8 cellular contexts compared by ENCODE assay signal in genomic region chr1:156021087-156021416, GRCh38. TPM values are rescaled to one million over a fixed set of nuclear protein-coding genes. Genes with fewer than 3 reads are reported as not detected.
DNase-seq lines count a peak whose midpoint lies in the region; ATAC-seq, FAIRE-seq and TF ChIP-seq lines count a peak whose summit lies in the region.

No MANE protein-coding gene starts in this region.

- BruUV-seq in K562 (replicated peaks; lab: Mats Ljungman, UMichigan) = no TSS peak

- no peaks in the 10 kb centered on the region for H3K9me3 ChIP-seq in cardiac muscle cell (ENCODE audit: low read depth)
- no peaks in the 10 kb centered on the region for H3K9me3 ChIP-seq in K562 (replicated peaks; ENCODE audit: control insufficient read depth, insufficient read depth, low read depth, low read length)
- no peaks in the 10 kb centered on the region for H3K9me3 ChIP-seq in mesodermal cell (ENCODE audit: control insufficient read depth, low read length)
- no peaks in the 10 kb centered on the region for H3K9me3 ChIP-seq in upper lobe of right lung

- no peaks in the 10 kb centered on the region for H3K9me1 ChIP-seq in K562 (ENCODE audit: control insufficient read depth, insufficient read depth, low read length)

- intact Hi-C loops in cardiac septum (cut with DNase I) (loop anchor here (2.0 kb wide), 1 partner anchor 34 kb away; the partner anchor contains the start of gene LAMTOR2), K562 (cut with micrococcal nuclease) (no loop called here), upper lobe of right lung (cut with DNase I) (no loop called here)

- H4K20me1 ChIP-seq in K562 (replicated peaks; ENCODE audit: control insufficient read depth, insufficient read depth, low read length) = no peaks in the 10 kb centered on the region

- no peak; the same call in 1 of the 2 replicates for TF ChIP-seq POLR2A in K562 (conservative IDR thresholded peaks at IDR 0.05)

- ATAC-seq in K562 (no peak), upper lobe of right lung (no peak)

- peak overlapping the region; percentile 96 for H2AFZ ChIP-seq in K562 (ENCODE audit: low read depth, low read length)

- no peak for DNase-seq in cardiac muscle cell (ENCODE audit: low read depth in 1 of 2, low spot score in 1 of 2)
- no peak for DNase-seq in cardiac septum (ENCODE audit: low spot score)
- peak in 1 of 4 experiments; percentile 10 for DNase-seq in K562 (ENCODE audit: extremely low read depth in 1 of 4, low spot score in 3 of 4)
- no peak for DNase-seq in upper lobe of right lung
- DNase-seq in NCI-H2081 treated with DMSO at 0.1 percent for 48 hours (lab: John Stamatoyannopoulos, UW) = no peak
- DNase-seq in NCI-H1105 (lab: John Stamatoyannopoulos, UW) = no peak
- no peak for DNase-seq in DMS153 (lab: John Stamatoyannopoulos, UW)

- CTCF ChIA-PET in K562 (lab: Yijun Ruan, JAX; ENCODE audit: low intra/inter-chr PET ratio) = no interaction called here

- no peak for FAIRE-seq in K562 (lab: Jason Lieb, UNC)

- no peak for TF ChIP-seq CTCF in cardiac muscle cell (IDR thresholded peaks at IDR 0.05; ENCODE audit: low read depth, low read length)
- no peak for TF ChIP-seq CTCF in K562 (IDR thresholded peaks at IDR 0.05 in 2 of 3, conservative IDR thresholded peaks at IDR 0.05 in 1 of 3; ENCODE audit: insufficient read depth in 2 of 3, low read depth in 1 of 3, low read length in 3 of 3)
- no peak for TF ChIP-seq CTCF in upper lobe of right lung (IDR thresholded peaks at IDR 0.05)

- no peaks in the 10 kb centered on the region for H3K27me3 ChIP-seq in cardiac muscle cell
- no peaks in the 10 kb centered on the region for H3K27me3 ChIP-seq in K562 (ENCODE audit: control insufficient read depth in 2 of 2, insufficient read depth in 2 of 2, low read length in 2 of 2)
- H3K27me3 ChIP-seq in upper lobe of right lung = no peaks in the 10 kb centered on the region

- H3K9ac ChIP-seq in K562 (ENCODE audit: insufficient read depth in 1 of 2, low read depth in 2 of 2, low read length in 2 of 2) = peak overlapping the region; percentile 78 to 93; a peak in 3 of 4 replicates

- H3K27ac ChIP-seq in cardiac muscle cell = no peak overlapping the region
- H3K27ac ChIP-seq in K562 (ENCODE audit: extremely low read depth, low read depth, low read length) = peak overlapping the region; percentile 47
- H3K27ac ChIP-seq in mesodermal cell (ENCODE audit: low read depth, low read length, severe bottlenecking) = no peak overlapping the region
- peak overlapping the region; percentile 93 for H3K27ac ChIP-seq in upper lobe of right lung

- H3K36me3 ChIP-seq in cardiac muscle cell (peaks cover 9% of the 10 kb centered on the region), K562 (ENCODE audit: control insufficient read depth, insufficient read depth, low read length) (peaks cover 34% of the 10 kb centered on the region; the same call in 2 of the 3 replicates), mesodermal cell (ENCODE audit: control insufficient read depth, insufficient read depth, low read length) (peaks cover 39% of the 10 kb centered on the region), upper lobe of right lung (peaks cover 35% of the 10 kb centered on the region)

- H3K79me2 ChIP-seq in K562 (ENCODE audit: control insufficient read depth, insufficient read depth, low read length) = peaks cover 26% of the 10 kb centered on the region

- 4% methylated on average over 5 of the region's 5 CpGs for WGBS in K562 (ENCODE audit: insufficient coverage, low coverage, missing lambda C conversion rate)
- 9 to 25% methylated on average over 4 to 5 of the region's 5 CpGs for WGBS in mesodermal cell (ENCODE audit: insufficient coverage in 2 of 2), 2 experiments

- TF ChIP-seq RAD21 in K562 (CRISPR knock-in tag; conservative IDR thresholded peaks at IDR 0.05 in 1 of 2, IDR thresholded peaks at IDR 0.05 in 1 of 2) = no peak

- in situ Hi-C loops in K562 (cut with MboI) = no loop called here

- TF ChIP-seq EP300 in K562 (IDR thresholded peaks at IDR 0.05; ENCODE audit: low read length) = no peak

- H3K4me3 ChIP-seq in cardiac muscle cell = peak overlapping the region; percentile 80
- H3K4me3 ChIP-seq in K562 = peak overlapping the region; percentile 72
- peak overlapping the region; percentile 67 for H3K4me3 ChIP-seq in mesodermal cell (ENCODE audit: extremely low read depth, insufficient read depth, low read length, poor library complexity, severe bottlenecking)
- H3K4me3 ChIP-seq in upper lobe of right lung = peak overlapping the region; percentile 95

- peak overlapping the region; percentile 89 for H3K4me2 ChIP-seq in K562 (ENCODE audit: insufficient read depth, low read length)

- POLR2A ChIA-PET in K562 (lab: Yijun Ruan, JAX) = interaction anchor here (0.6 to 1.6 kb wide), 11 partner anchors 7 to 474 kb away, joined by 3 to 10 read pairs (median 3); partner anchors contain the start of genes GLMP and KHDC4

- H3K4me1 ChIP-seq in cardiac muscle cell (ENCODE audit: low read depth) (peaks cover 9% of the 10 kb centered on the region), K562 (replicated peaks in 1 of 2; ENCODE audit: control insufficient read depth in 2 of 2, insufficient read depth in 2 of 2, low read length in 2 of 2) (peaks cover 10% of the 10 kb centered on the region in 2 experiments; a peak in 4 of 5 replicates), mesodermal cell (ENCODE audit: control insufficient read depth, insufficient read depth, low read length, poor library complexity, severe bottlenecking) (peaks cover 8% of the 10 kb centered on the region), upper lobe of right lung (peaks cover 18% of the 10 kb centered on the region)

RNA-seq across cellular contexts. Expression of gene SSR2, which starts 0.3 kb away (rescaled TPM):
- total RNA-seq in cardiac muscle cell = 119 and 198 TPM in 2 replicates
- polyA plus RNA-seq in cardiac muscle cell = 174 and 188 TPM in 2 replicates
- total RNA-seq in cardiac septum = 81.2 TPM
- total RNA-seq in K562 (2011; cell fraction: chromatin; rRNA removed; ENCODE audit: low replicate concordance) = 135 and 263 TPM in 2 replicates
- 381 and 406 TPM in 2 replicates for total RNA-seq in K562 (2011; cell fraction: nucleolus; rRNA removed)
- total RNA-seq in K562 (2011; cell fraction: nucleoplasm; rRNA removed) = 336 and 340 TPM in 2 replicates
- total RNA-seq in K562 (2014; rRNA removed) = 161 and 196 TPM in 2 replicates
- total RNA-seq in K562 (2014; rRNA removed; fragmentation: Illumina TruSeq; extraction: Trizol) = 211 and 214 TPM in 2 replicates
- 228 TPM in 2 replicates for total RNA-seq in K562 (2015; rRNA removed; fragmentation: Illumina TruSeq; extraction: Trizol)
- total RNA-seq in K562 (2021) = 167 and 183 TPM in 2 replicates
- 411 and 494 TPM in 2 replicates for polyA plus RNA-seq in K562 (2011; rRNA removed)
- polyA plus RNA-seq in K562 (2011; cell fraction: cytosol; rRNA removed) = 526 and 973 TPM in 2 replicates
- polyA plus RNA-seq in K562 (2011; cell fraction: nucleus; rRNA removed) = 138 and 218 TPM in 2 replicates
- polyA plus RNA-seq in K562 (2012) = 186 and 526 TPM in 2 replicates
- 350 and 402 TPM in 2 replicates for polyA plus RNA-seq in K562 (2014; fragmentation: Illumina TruSeq; extraction: Trizol)
- polyA plus RNA-seq in K562 (2014; fragmentation: Nextera tagmentation; extraction: Ambion mirVana) = 100 to 1,000 TPM; 370 to 392 TPM
- 240 and 277 TPM in 2 replicates for polyA plus RNA-seq in K562 (2014; rRNA removed)
- 232 and 241 TPM in 2 replicates for polyA minus RNA-seq in K562 (2011; rRNA and poly(A)+ RNA removed)
- polyA minus RNA-seq in K562 (2011; cell fraction: cytosol; rRNA and poly(A)+ RNA removed) = 105 and 113 TPM in 2 replicates
- 23.0 and 51.5 TPM in 2 replicates for polyA minus RNA-seq in K562 (2011; cell fraction: nucleus; rRNA and poly(A)+ RNA removed)
- 466 TPM for polyA plus RNA-seq in mesodermal cell (2013, experiment 1 of 2)
- 390 TPM for polyA plus RNA-seq in mesodermal cell (2013, experiment 2 of 2)
- total RNA-seq in upper lobe of right lung = 231 TPM

RNA-seq across cellular contexts. Expression of gene UBQLN4, which starts 32.5 kb away (rescaled TPM):
- total RNA-seq in cardiac muscle cell = 43.1 and 51.0 TPM in 2 replicates
- polyA plus RNA-seq in cardiac muscle cell = 29.2 and 38.5 TPM in 2 replicates
- 26.3 TPM for total RNA-seq in cardiac septum
- 61.1 and 123 TPM in 2 replicates for total RNA-seq in K562 (2011; cell fraction: chromatin; rRNA removed; ENCODE audit: low replicate concordance)
- 50.0 and 64.5 TPM in 2 replicates for total RNA-seq in K562 (2011; cell fraction: nucleolus; rRNA removed)
- total RNA-seq in K562 (2011; cell fraction: nucleoplasm; rRNA removed) = 60.2 and 75.3 TPM in 2 replicates
- total RNA-seq in K562 (2014; rRNA removed) = 35.1 and 38.1 TPM in 2 replicates
- total RNA-seq in K562 (2014; rRNA removed; fragmentation: Illumina TruSeq; extraction: Trizol) = 28.9 TPM in 2 replicates
- 35.8 and 37.0 TPM in 2 replicates for total RNA-seq in K562 (2015; rRNA removed; fragmentation: Illumina TruSeq; extraction: Trizol)
- 59.0 and 61.3 TPM in 2 replicates for total RNA-seq in K562 (2021)
- 65.5 and 66.5 TPM in 2 replicates for polyA plus RNA-seq in K562 (2011; rRNA removed)
- polyA plus RNA-seq in K562 (2011; cell fraction: cytosol; rRNA removed) = 70.3 and 86.6 TPM in 2 replicates
- 113 and 152 TPM in 2 replicates for polyA plus RNA-seq in K562 (2011; cell fraction: nucleus; rRNA removed)
- 42.0 and 54.4 TPM in 2 replicates for polyA plus RNA-seq in K562 (2012)
- polyA plus RNA-seq in K562 (2014; fragmentation: Illumina TruSeq; extraction: Trizol) = 60.1 and 60.6 TPM in 2 replicates
- polyA plus RNA-seq in K562 (2014; fragmentation: Nextera tagmentation; extraction: Ambion mirVana) = 10 to 100 TPM; 13.5 to 31.2 TPM
- 55.2 and 57.7 TPM in 2 replicates for polyA plus RNA-seq in K562 (2014; rRNA removed)
- 46.3 and 64.9 TPM in 2 replicates for polyA minus RNA-seq in K562 (2011; rRNA and poly(A)+ RNA removed)
- 42.7 and 42.8 TPM in 2 replicates for polyA minus RNA-seq in K562 (2011; cell fraction: cytosol; rRNA and poly(A)+ RNA removed)
- polyA minus RNA-seq in K562 (2011; cell fraction: nucleus; rRNA and poly(A)+ RNA removed) = 24.6 and 31.0 TPM in 2 replicates
- polyA plus RNA-seq in mesodermal cell (2013, experiment 1 of 2) = 49.2 TPM
- polyA plus RNA-seq in mesodermal cell (2013, experiment 2 of 2) = 41.5 TPM
- 37.0 TPM for total RNA-seq in upper lobe of right lung

RNA-seq across cellular contexts. Expression of gene LAMTOR2, which starts 33.5 kb away (rescaled TPM):
- total RNA-seq in cardiac muscle cell = 75.5 and 116 TPM in 2 replicates
- polyA plus RNA-seq in cardiac muscle cell = 199 and 208 TPM in 2 replicates
- total RNA-seq in cardiac septum = 49.8 TPM
- total RNA-seq in K562 (2011; cell fraction: chromatin; rRNA removed; ENCODE audit: low replicate concordance) = 9.0 and 18.3 TPM in 2 replicates
- 19.3 and 22.5 TPM in 2 replicates for total RNA-seq in K562 (2011; cell fraction: nucleolus; rRNA removed)
- 16.0 and 16.2 TPM in 2 replicates for total RNA-seq in K562 (2011; cell fraction: nucleoplasm; rRNA removed)
- total RNA-seq in K562 (2014; rRNA removed) = 92.7 and 98.7 TPM in 2 replicates
- 28.6 and 43.2 TPM in 2 replicates for total RNA-seq in K562 (2014; rRNA removed; fragmentation: Illumina TruSeq; extraction: Trizol)
- 69.3 and 74.6 TPM in 2 replicates for total RNA-seq in K562 (2015; rRNA removed; fragmentation: Illumina TruSeq; extraction: Trizol)
- 59.2 and 66.6 TPM in 2 replicates for total RNA-seq in K562 (2021)
- 39.0 and 62.8 TPM in 2 replicates for polyA plus RNA-seq in K562 (2011; rRNA removed)
- 100 and 125 TPM in 2 replicates for polyA plus RNA-seq in K562 (2011; cell fraction: cytosol; rRNA removed)
- polyA plus RNA-seq in K562 (2011; cell fraction: nucleus; rRNA removed) = 37.5 and 38.3 TPM in 2 replicates
- 84.9 and 94.8 TPM in 2 replicates for polyA plus RNA-seq in K562 (2012)
- polyA plus RNA-seq in K562 (2014; fragmentation: Illumina TruSeq; extraction: Trizol) = 64.0 and 81.6 TPM in 2 replicates
- 100 to 1,000 TPM; 157 to 161 TPM for polyA plus RNA-seq in K562 (2014; fragmentation: Nextera tagmentation; extraction: Ambion mirVana)
- 88.8 and 91.0 TPM in 2 replicates for polyA plus RNA-seq in K562 (2014; rRNA removed)
- 19.4 and 21.7 TPM in 2 replicates for polyA minus RNA-seq in K562 (2011; rRNA and poly(A)+ RNA removed)
- polyA minus RNA-seq in K562 (2011; cell fraction: cytosol; rRNA and poly(A)+ RNA removed) = 15.4 and 23.8 TPM in 2 replicates
- 9.3 and 18.7 TPM in 2 replicates for polyA minus RNA-seq in K562 (2011; cell fraction: nucleus; rRNA and poly(A)+ RNA removed)
- 87.0 TPM for polyA plus RNA-seq in mesodermal cell (2013, experiment 1 of 2)
- 84.4 TPM for polyA plus RNA-seq in mesodermal cell (2013, experiment 2 of 2)
- total RNA-seq in upper lobe of right lung = 49.7 TPM

RNA-seq across cellular contexts. Expression of gene RAB25, which starts 39.9 kb away (rescaled TPM):
- total RNA-seq in cardiac muscle cell (1.6 and 3.1 TPM in 2 replicates), cardiac septum (not detected), K562 (2014; rRNA removed) (not detected in 2 replicates), K562 (2014; rRNA removed; fragmentation: Illumina TruSeq; extraction: Trizol) (not detected in 2 replicates), K562 (2015; rRNA removed; fragmentation: Illumina TruSeq; extraction: Trizol) (not detected in 2 replicates), K562 (2021) (0.27 and 0.49 TPM in 2 replicates), upper lobe of right lung (62.0 TPM)
- polyA plus RNA-seq in cardiac muscle cell (2.1 and 2.4 TPM in 2 replicates), K562 (2011; rRNA removed) (0.10 and 0.68 TPM in 2 replicates), K562 (2014; fragmentation: Illumina TruSeq; extraction: Trizol) (not detected in 2 replicates), K562 (2014; fragmentation: Nextera tagmentation; extraction: Ambion mirVana) (under 1 TPM in 1 of 2 experiments, not detected in 1; 0.13 TPM), K562 (2014; rRNA removed) (0.45 TPM in 1 of 2 replicates, not detected in the other)
- not detected in 2 replicates for total RNA-seq in K562 (2011; cell fraction: chromatin; rRNA removed; ENCODE audit: low replicate concordance)
- not detected in 2 replicates for total RNA-seq in K562 (2011; cell fraction: nucleolus; rRNA removed)
- not detected in 2 replicates for total RNA-seq in K562 (2011; cell fraction: nucleoplasm; rRNA removed)
- polyA plus RNA-seq in K562 (2011; cell fraction: cytosol; rRNA removed) = 0.30 and 0.37 TPM in 2 replicates
- polyA plus RNA-seq in K562 (2011; cell fraction: nucleus; rRNA removed) = 0.24 TPM in 1 of 2 replicates, not detected in the other
- polyA plus RNA-seq in K562 (2012) = 0.18 and 0.36 TPM in 2 replicates
- polyA minus RNA-seq in K562 (2011; rRNA and poly(A)+ RNA removed) = 0.75 TPM in 1 of 2 replicates, not detected in the other
- not detected in 2 replicates for polyA minus RNA-seq in K562 (2011; cell fraction: cytosol; rRNA and poly(A)+ RNA removed)
- not detected in 2 replicates for polyA minus RNA-seq in K562 (2011; cell fraction: nucleus; rRNA and poly(A)+ RNA removed)
- polyA plus RNA-seq in mesodermal cell (2013, experiment 1 of 2) = 0.74 TPM
- polyA plus RNA-seq in mesodermal cell (2013, experiment 2 of 2) = 0.91 TPM

RNA-seq across cellular contexts. Expression of gene ARHGEF2, which starts 42.7 kb away (rescaled TPM):
- total RNA-seq in cardiac muscle cell (89.4 and 126 TPM in 2 replicates), cardiac septum (95.9 TPM), K562 (2014; rRNA removed) (113 and 119 TPM in 2 replicates), K562 (2014; rRNA removed; fragmentation: Illumina TruSeq; extraction: Trizol) (59.1 and 66.7 TPM in 2 replicates), K562 (2015; rRNA removed; fragmentation: Illumina TruSeq; extraction: Trizol) (62.2 and 63.9 TPM in 2 replicates), K562 (2021) (147 and 162 TPM in 2 replicates), upper lobe of right lung (220 TPM)
- polyA plus RNA-seq in cardiac muscle cell (38.6 and 54.9 TPM in 2 replicates), K562 (2011; rRNA removed) (52.8 and 100 TPM in 2 replicates), K562 (2014; fragmentation: Illumina TruSeq; extraction: Trizol) (121 and 136 TPM in 2 replicates), K562 (2014; fragmentation: Nextera tagmentation; extraction: Ambion mirVana) (1 to 10 TPM; 7.1 to 8.9 TPM), K562 (2014; rRNA removed) (79.1 and 95.7 TPM in 2 replicates)
- total RNA-seq in K562 (2011; cell fraction: chromatin; rRNA removed; ENCODE audit: low replicate concordance) = 175 and 365 TPM in 2 replicates
- total RNA-seq in K562 (2011; cell fraction: nucleolus; rRNA removed) = 135 and 163 TPM in 2 replicates
- 142 and 179 TPM in 2 replicates for total RNA-seq in K562 (2011; cell fraction: nucleoplasm; rRNA removed)
- 40.6 and 45.1 TPM in 2 replicates for polyA plus RNA-seq in K562 (2011; cell fraction: cytosol; rRNA removed)
- 202 and 207 TPM in 2 replicates for polyA plus RNA-seq in K562 (2011; cell fraction: nucleus; rRNA removed)
- polyA plus RNA-seq in K562 (2012) = 106 and 239 TPM in 2 replicates
- polyA minus RNA-seq in K562 (2011; rRNA and poly(A)+ RNA removed) = 70.3 and 101 TPM in 2 replicates
- polyA minus RNA-seq in K562 (2011; cell fraction: cytosol; rRNA and poly(A)+ RNA removed) = 51.2 and 55.2 TPM in 2 replicates
- polyA minus RNA-seq in K562 (2011; cell fraction: nucleus; rRNA and poly(A)+ RNA removed) = 72.3 and 98.7 TPM in 2 replicates
- polyA plus RNA-seq in mesodermal cell (2013, experiment 1 of 2) = 106 TPM
- 77.0 TPM for polyA plus RNA-seq in mesodermal cell (2013, experiment 2 of 2)

Comparison
In these comparisons a context has a peak if more than half of its experiments do, and no peak if none do; other contexts are left out.
1. H3K27ac ChIP-seq: peak in K562 (single experiment) and upper lobe of right lung (single experiment); none in cardiac muscle cell (single experiment) and mesodermal cell (single experiment).
2. Peak in every context shown above with its lines, with median percentiles within 50 percentile points of each other: H3K4me3 ChIP-seq.